Comparison of ENCODE assay signal across 16 cellular contexts in the genomic region with DNA sequence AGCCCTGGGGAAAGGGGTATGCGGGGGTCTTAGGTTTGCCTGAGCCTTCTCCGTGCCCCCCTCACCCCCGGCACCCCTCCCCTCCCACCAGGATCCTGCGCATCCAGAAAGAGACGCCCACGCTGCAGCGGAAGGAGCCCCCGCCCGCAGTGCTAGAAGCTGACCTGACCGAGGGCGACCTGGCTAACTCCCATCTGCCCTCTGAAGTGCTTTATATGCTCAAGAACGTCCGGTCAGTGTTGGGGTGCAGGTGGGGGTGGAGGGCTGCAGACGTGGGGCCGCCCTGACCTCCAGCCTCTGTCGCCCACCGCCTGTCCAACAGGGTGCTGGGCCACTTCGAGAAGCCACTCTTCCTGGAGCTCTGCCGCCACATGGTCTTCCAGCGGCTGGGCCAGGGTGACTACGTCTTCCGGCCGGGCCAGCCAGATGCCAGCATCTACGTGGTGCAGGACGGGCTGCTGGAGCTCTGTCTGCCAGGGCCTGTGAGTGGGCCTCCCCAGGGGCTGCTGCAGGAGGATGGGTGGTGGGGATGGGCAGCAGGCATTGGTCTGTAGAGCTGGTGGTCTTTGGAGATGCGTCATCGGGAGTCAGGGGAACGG. TPM values are rescaled to one million over a fixed set of nuclear protein-coding genes. Genes with fewer than 3 reads are reported as not detected.
DNase-seq lines count a peak whose midpoint lies in the region; ATAC-seq and TF ChIP-seq lines count a peak whose summit lies in the region.
"Had no signal": no experiment of that assay in that cellular context is flagged by ENCODE, and none has a peak within 500 bp of the region (broad histone marks: within the 10 kb centered on the region; RNA-seq: fewer than 3 reads in every experiment).

No MANE protein-coding gene starts in this region.

- H3K4me2 ChIP-seq in BLaER1, result peak overlapping the region; percentile 80

- no peak for TF ChIP-seq EP300 in gastroesophageal sphincter (IDR thresholded peaks at IDR 0.05)

- DNase-seq in H7 (peak; percentile 44), coronary artery (ENCODE audit: low spot score) (peak; percentile 71), left lobe of liver (ENCODE audit: low spot score) (peak; percentile 42), right atrium auricular region (ENCODE audit: low spot score) (no peak)
- DNase-seq: ACHN; Calu3; CD8-positive, alpha-beta T cell; DMS79 treated with DMSO at 0.1 percent for 48 hours; GF-D8; GOT3; KG1 had no signal

- H3K9me3 ChIP-seq in BLaER1, result no peaks in the 10 kb centered on the region
- no peaks in the 10 kb centered on the region for H3K9me3 ChIP-seq in gastroesophageal sphincter
- H3K9me3 ChIP-seq in right atrium auricular region, result no peaks in the 10 kb centered on the region
- H3K9me3 ChIP-seq: HAP-1 had no signal

- H3K36me3 ChIP-seq in BLaER1 (peaks cover 51% of the 10 kb centered on the region), H7 (replicated peaks; ENCODE audit: control insufficient read depth, insufficient read depth, low read length) (peaks cover 10% of the 10 kb centered on the region), gastroesophageal sphincter (peaks cover 0 to 81% of the 10 kb centered on the region in 2 donors), right atrium auricular region (peaks cover 66% of the 10 kb centered on the region)
- H3K36me3 ChIP-seq: HAP-1 had no signal

- H3K27ac ChIP-seq in BLaER1, result no peak overlapping the region
- no peak overlapping the region for H3K27ac ChIP-seq in coronary artery
- H3K27ac ChIP-seq in gastroesophageal sphincter, result no peak overlapping the region
- no peak overlapping the region for H3K27ac ChIP-seq in right atrium auricular region

- no peak overlapping the region for H3K9ac ChIP-seq in BLaER1

- H3K4me3 ChIP-seq in BLaER1, result no peak overlapping the region
- H3K4me3 ChIP-seq in H7 (ENCODE audit: insufficient read depth, low read depth, low read length), result no peak overlapping the region
- no peak overlapping the region for H3K4me3 ChIP-seq in coronary artery
- no peak overlapping the region for H3K4me3 ChIP-seq in gastroesophageal sphincter
- H3K4me3 ChIP-seq in right atrium auricular region, result no peak overlapping the region
- H3K4me3 ChIP-seq: HAP-1 had no signal

- no peak for TF ChIP-seq POLR2A in gastroesophageal sphincter (IDR thresholded peaks at IDR 0.05)

- H3K27me3 ChIP-seq in BLaER1, result no peaks in the 10 kb centered on the region
- H3K27me3 ChIP-seq in H7 (ENCODE audit: control insufficient read depth, insufficient read depth, low read length), result no peaks in the 10 kb centered on the region
- H3K27me3 ChIP-seq in gastroesophageal sphincter, result no peaks in the 10 kb centered on the region
- H3K27me3 ChIP-seq in right atrium auricular region, result no peaks in the 10 kb centered on the region

- TF ChIP-seq CTCF in coronary artery (IDR thresholded peaks at IDR 0.05) (no peak), gastroesophageal sphincter (IDR thresholded peaks at IDR 0.05) (no peak), right atrium auricular region (IDR thresholded peaks at IDR 0.05) (no peak)

- no peaks in the 10 kb centered on the region for H4K20me1 ChIP-seq in BLaER1

- 91 to 100% methylated on average over 4 to 12 of the region's 28 CpGs for WGBS in gastroesophageal sphincter (ENCODE audit: low coverage in 1 of 2), 2 donors

- peaks cover 43% of the 10 kb centered on the region for H3K4me1 ChIP-seq in BLaER1
- H3K4me1 ChIP-seq in gastroesophageal sphincter, result peaks cover 0 to 18% (median 5%) of the 10 kb centered on the region in 3 donors
- peaks cover 0 to 10% of the 10 kb centered on the region in 2 donors for H3K4me1 ChIP-seq in right atrium auricular region

- ATAC-seq in left lobe of liver (no peak), gastroesophageal sphincter (no peak), HG03521 (IDR thresholded peaks at IDR 0.05; ENCODE audit: unreplicated experiment) (no peak), HG03045 (IDR thresholded peaks at IDR 0.05; ENCODE audit: unreplicated experiment) (no peak)
- ATAC-seq: CD8-positive, alpha-beta T cell had no signal

RNA-seq across cellular contexts. Expression of a gene that starts 4.4 kb away (rescaled TPM):
- 87.4 and 114 TPM in 2 replicates for total RNA-seq in H7 (2014; rRNA removed; shearing (Covaris generic))
- total RNA-seq in left lobe of liver (57.9 TPM), gastroesophageal sphincter (100 to 1,000 TPM in 1 of 4 donors, 10 to 100 TPM in 3; 54.9 to 111 (median 75.2) TPM), right atrium auricular region (10 to 100 TPM; 45.3 to 70.6 TPM)

RNA-seq across cellular contexts. Expression of a gene that starts 17.5 kb away (rescaled TPM):
- total RNA-seq in H7 (2014; rRNA removed; shearing (Covaris generic)), result 6.8 and 6.9 TPM in 2 replicates
- total RNA-seq in left lobe of liver (25.7 TPM), gastroesophageal sphincter (10 to 100 TPM in 3 of 4 donors, 1 to 10 TPM in 1; 7.4 to 18.4 (median 17.5) TPM), right atrium auricular region (10 to 100 TPM; 11.2 to 13.0 TPM)

RNA-seq across cellular contexts. Expression of a gene that starts 24.0 kb away (rescaled TPM):
- 52.1 and 54.8 TPM in 2 replicates for total RNA-seq in H7 (2014; rRNA removed; shearing (Covaris generic))
- total RNA-seq in left lobe of liver, result 31.3 TPM
- total RNA-seq in gastroesophageal sphincter, result 100 to 1,000 TPM in 2 of 4 donors, 10 to 100 TPM in 2; 63.9 to 153 (median 98.7) TPM
- 100 to 1,000 TPM; 109 to 119 TPM for total RNA-seq in right atrium auricular region

RNA-seq across cellular contexts. Expression of a gene that starts 51.1 kb away (rescaled TPM):
- total RNA-seq in H7 (2014; rRNA removed; shearing (Covaris generic)), result 2.4 and 3.5 TPM in 2 replicates
- 16.5 TPM for total RNA-seq in left lobe of liver
- total RNA-seq in gastroesophageal sphincter, result 1 to 10 TPM; 1.0 to 3.1 (median 1.9) TPM
- total RNA-seq in right atrium auricular region, result 1 to 10 TPM; 1.0 to 1.1 TPM
- total RNA-seq: CD8-positive, alpha-beta T cell had no signal

RNA-seq across cellular contexts. Expression of a gene that starts 55.7 kb away (rescaled TPM):
- total RNA-seq in H7 (2014; rRNA removed; shearing (Covaris generic)), result 7.3 and 8.2 TPM in 2 replicates
- total RNA-seq in left lobe of liver (40.8 TPM), gastroesophageal sphincter (1 to 10 TPM in 1 of 4 donors, under 1 TPM in 1, not detected in 2; 0.46 to 2.1 TPM), right atrium auricular region (under 1 TPM; 0.26 to 0.55 TPM)
